In the genomic region with DNA sequence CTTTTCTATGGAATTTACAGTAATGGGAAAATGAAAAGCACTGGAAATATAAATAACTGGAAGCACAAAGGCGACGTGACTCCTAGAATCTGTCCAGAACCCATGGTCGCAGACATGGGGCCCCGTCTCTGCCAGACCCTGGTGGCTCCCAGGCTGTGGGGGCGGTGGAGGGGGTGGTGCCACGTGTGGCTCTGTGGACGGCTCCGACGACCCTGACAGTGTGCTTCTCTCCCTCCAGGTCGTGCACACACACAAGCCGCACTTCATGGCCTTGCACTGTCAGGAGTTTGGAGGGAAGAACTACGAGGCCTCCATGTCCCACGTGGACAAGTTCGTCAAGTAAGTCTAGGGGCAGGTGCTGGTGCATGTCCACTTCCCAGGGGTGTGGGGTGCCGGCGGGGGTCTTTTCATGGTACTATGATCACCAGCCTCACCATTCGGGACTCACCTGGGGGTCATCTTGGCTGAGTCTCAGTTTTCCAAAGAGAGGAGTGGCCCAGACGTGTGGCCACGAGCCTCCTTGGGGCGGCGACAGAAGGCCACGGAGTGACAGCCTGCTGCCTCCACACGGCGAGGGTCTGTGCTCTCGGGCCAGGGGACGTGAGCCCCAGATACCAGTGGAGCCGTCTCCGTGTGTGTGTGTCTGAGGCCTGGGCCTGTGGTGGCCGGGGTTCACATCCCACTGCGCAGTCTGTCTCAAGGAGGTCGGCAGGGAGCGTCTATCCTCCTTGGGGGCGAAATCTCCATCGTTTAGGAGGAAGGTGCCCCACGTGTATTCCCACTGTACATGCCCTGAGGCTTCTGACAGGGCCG, we compare ENCODE assay signal across 20 cellular contexts.
A peak's percentile ranks its signal among the peaks of the same experiment; 100 is the strongest.
DNase-seq lines count a peak whose midpoint lies in the region; ATAC-seq and TF ChIP-seq lines count a peak whose summit lies in the region.
"Had no signal": no experiment of that assay in that cellular context is flagged by ENCODE, and none has a peak within 500 bp of the region (broad histone marks: within the 10 kb centered on the region; RNA-seq: fewer than 3 reads in every experiment).

No MANE protein-coding gene starts in this region.

- TF ChIP-seq CTCF in esophagus muscularis mucosa (IDR thresholded peaks at IDR 0.05), result no peak
- no peak for TF ChIP-seq CTCF in osteoblast (IDR thresholded peaks at IDR 0.05; ENCODE audit: extremely low read depth, low read depth, low read length)
- TF ChIP-seq CTCF in hepatocyte (IDR thresholded peaks at IDR 0.05; ENCODE audit: poor library complexity), result no peak

- H4K20me1 ChIP-seq in osteoblast (ENCODE audit: insufficient read depth, low read length) (peaks cover 39% of the 10 kb centered on the region), hepatocyte (ENCODE audit: insufficient read depth, poor library complexity, severe bottlenecking) (peaks cover 3% of the 10 kb centered on the region)

- ATAC-seq in right cardiac atrium (no peak), Right ventricle myocardium superior (ENCODE audit: poor library complexity) (no peak), aorta (ENCODE audit: low FRiP score) (no peak)
- ATAC-seq: A549, GM12878, HCT116 had no signal

- no peak for TF ChIP-seq EP300 in esophagus muscularis mucosa (IDR thresholded peaks at IDR 0.05)

- WGBS in right cardiac atrium, result 91% methylated on average over 36 of the region's 36 CpGs
- 88% methylated on average over 25 of the region's 36 CpGs for WGBS in esophagus muscularis mucosa
- 85 to 86% methylated on average over 36 of the region's 36 CpGs for WGBS in aorta, 2 donors
- WGBS in hepatocyte (ENCODE audit: low lambda C conversion rate, missing lambda C conversion rate), result 95% methylated on average over 36 of the region's 36 CpGs

- H3K36me3 ChIP-seq in esophagus muscularis mucosa (peaks cover 4 to 32% (median 22%) of the 10 kb centered on the region in 4 donors), osteoblast (ENCODE audit: insufficient read depth, low read length) (no peaks in the 10 kb centered on the region), aorta (ENCODE audit: control insufficient read depth in 1 of 2, insufficient read depth in 2 of 2, low read length in 1 of 2) (no peaks in the 10 kb centered on the region), hepatocyte (replicated peaks; ENCODE audit: insufficient read depth, low read depth) (no peaks in the 10 kb centered on the region)

- no peaks in the 10 kb centered on the region for H3K9me2 ChIP-seq in hepatocyte (replicated peaks; ENCODE audit: insufficient read depth)

- no peak overlapping the region for H3K27ac ChIP-seq in right cardiac atrium (ENCODE audit: low read length)
- H3K27ac ChIP-seq in esophagus muscularis mucosa (replicated peaks in 1 of 4), result peak overlapping the region; percentile 40 to 98 (median 95)
- no peak overlapping the region for H3K27ac ChIP-seq in osteoblast (ENCODE audit: low read depth, low read length)
- H3K27ac ChIP-seq in aorta (ENCODE audit: low read depth in 1 of 2, low read length in 2 of 2), result no peak overlapping the region
- no peak overlapping the region for H3K27ac ChIP-seq in hepatocyte
- H3K27ac ChIP-seq: A549, RWPE1 had no signal

- TF ChIP-seq POLR2A in esophagus muscularis mucosa (IDR thresholded peaks at IDR 0.05; ENCODE audit: low read depth), result no peak

- H3K4me1 ChIP-seq in right cardiac atrium (ENCODE audit: control insufficient read depth, insufficient read depth, low read length) (no peaks in the 10 kb centered on the region), esophagus muscularis mucosa (peaks cover 20 to 97% (median 81%) of the 10 kb centered on the region in 4 donors), osteoblast (ENCODE audit: insufficient read depth, low read length) (no peaks in the 10 kb centered on the region), aorta (ENCODE audit: control insufficient read depth in 1 of 2, insufficient read depth in 2 of 2, low read length in 2 of 2) (no peaks in the 10 kb centered on the region), hepatocyte (ENCODE audit: insufficient read depth) (no peaks in the 10 kb centered on the region)
- H3K4me1 ChIP-seq: A549 had no signal

- peaks cover 6% of the 10 kb centered on the region for H3K79me2 ChIP-seq in osteoblast (ENCODE audit: insufficient read depth, low read length)
- H3K79me2 ChIP-seq in hepatocyte, result peaks cover 26% of the 10 kb centered on the region

- H3K27me3 ChIP-seq in right cardiac atrium (ENCODE audit: control insufficient read depth, insufficient read depth) (no peaks in the 10 kb centered on the region), esophagus muscularis mucosa (no peaks in the 10 kb centered on the region), osteoblast (ENCODE audit: insufficient read depth, low read length) (no peaks in the 10 kb centered on the region), aorta (ENCODE audit: control insufficient read depth in 1 of 2, insufficient read depth in 2 of 2, low read length in 1 of 2) (no peaks in the 10 kb centered on the region), hepatocyte (no peaks in the 10 kb centered on the region)

- H3K4me3 ChIP-seq in right cardiac atrium (ENCODE audit: low read length) (no peak overlapping the region), esophagus muscularis mucosa (no peak overlapping the region), osteoblast (ENCODE audit: insufficient read depth, low read length) (no peak overlapping the region), aorta (ENCODE audit: low read length in 2 of 2) (no peak overlapping the region), hepatocyte (no peak overlapping the region)
- H3K4me3 ChIP-seq: A549, GM12878 had no signal

- DNase-seq in right cardiac atrium, result peak in 2 of 3 donors; percentile 6 to 38
- DNase-seq in Right ventricle myocardium superior, result no peak
- no peak for DNase-seq in esophagus muscularis mucosa (ENCODE audit: extremely low spot score)
- DNase-seq in osteoblast (ENCODE audit: insufficient read length, low spot score, missing footprints), result peak; percentile 51
- DNase-seq in aorta, result peak; percentile 35 to 70
- no peak for DNase-seq in hepatocyte (ENCODE audit: low spot score)
- no peak for DNase-seq in medulla oblongata (ENCODE audit: extremely low spot score)
- no peak for DNase-seq in GM19238 (ENCODE audit: insufficient read length, low spot score)
- DNase-seq: Calu3; CD4-positive, CD25-positive, alpha-beta regulatory T cell; NCI-H146; NCI-H2081 treated with DMSO at 0.1 percent for 48 hours; NCI-H2227 treated with DMSO at 0.1 percent for 48 hours; NCI-H526 treated with DMSO at 0.1 percent for 48 hours; NK-92 treated with Interleukin-12 subunit alpha and Interleukin-12 subunit beta, amount 100 ng/mL, for 24 hours; OCI-M1 had no signal

- intact Hi-C loops in right cardiac atrium (cut with DNase I), result loop anchor here in 2 of 4 donors (10.0 kb wide), 2 partner anchors 251 to 261 kb away; a partner anchor contains a TSS
- intact Hi-C loops in Right ventricle myocardium superior (cut with DNase I), result no loop called here
- intact Hi-C loops in esophagus muscularis mucosa (cut with DNase I), result loop anchor here (10.0 kb wide), 1 partner anchor 261 kb away; no protein-coding TSS in a partner anchor
- intact Hi-C loops in aorta (cut with DNase I), result no loop called here

- H2AFZ ChIP-seq in osteoblast (ENCODE audit: low read length) (no peak overlapping the region), hepatocyte (no peak overlapping the region)

- H3K9me3 ChIP-seq in right cardiac atrium (ENCODE audit: control insufficient read depth, low read length) (no peaks in the 10 kb centered on the region), esophagus muscularis mucosa (no peaks in the 10 kb centered on the region), osteoblast (ENCODE audit: low read depth, low read length) (no peaks in the 10 kb centered on the region), aorta (ENCODE audit: control insufficient read depth, low read length) (no peaks in the 10 kb centered on the region), hepatocyte (ENCODE audit: low read depth) (no peaks in the 10 kb centered on the region)
- H3K9me3 ChIP-seq: A549 had no signal

- H3K4me2 ChIP-seq in osteoblast (ENCODE audit: insufficient read depth, low read length) (no peak overlapping the region), hepatocyte (no peak overlapping the region)
- H3K4me2 ChIP-seq: A549 had no signal

Comparison
In these comparisons a context has a peak if more than half of its experiments do, and no peak if none do; other contexts are left out.
1. DNase-seq: peak in right cardiac atrium (2 of 3), osteoblast (single experiment) and aorta (2 of 2); none in Right ventricle myocardium superior (single experiment), esophagus muscularis mucosa (single experiment), hepatocyte (single experiment), medulla oblongata (single experiment) and GM19238 (single experiment).
2. H3K27ac ChIP-seq: peak in esophagus muscularis mucosa (4 of 4); none in right cardiac atrium (single experiment), osteoblast (single experiment), aorta (0 of 2) and hepatocyte (single experiment).